8 cellular contexts compared by ENCODE assay signal in the genomic region with DNA sequence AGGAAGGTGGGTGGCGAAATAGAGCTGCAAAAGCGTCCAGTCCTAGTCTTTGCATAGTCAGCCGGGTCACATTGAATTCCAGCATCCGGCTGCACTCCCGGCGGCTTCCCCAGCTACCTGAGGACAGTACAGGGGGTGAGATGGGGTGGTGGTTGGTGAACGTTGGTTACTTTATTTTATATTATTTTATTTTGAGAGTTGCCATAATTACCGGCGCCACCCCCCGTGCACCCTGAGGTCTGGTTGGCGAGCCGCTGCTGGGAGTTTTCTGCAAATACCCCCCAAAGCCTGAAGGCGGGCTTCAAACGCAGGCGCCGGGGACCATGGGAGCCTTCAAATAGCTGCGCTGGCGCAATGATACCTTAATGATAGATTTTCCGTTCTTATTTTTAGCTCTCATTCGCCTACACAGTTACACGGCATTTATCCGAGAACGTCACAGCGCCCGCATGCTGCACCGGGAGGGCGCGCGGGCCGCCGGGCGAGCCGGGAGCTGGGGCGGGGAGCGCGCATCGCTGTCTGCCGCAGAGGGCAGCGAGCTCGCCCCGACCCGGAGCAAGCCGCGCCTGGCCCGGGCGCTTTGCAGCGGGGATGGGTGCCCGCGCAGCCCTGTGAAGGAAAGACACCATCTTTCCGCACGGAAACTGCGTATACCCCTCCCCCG. TPM values are rescaled to one million over a fixed set of nuclear protein-coding genes. Genes with fewer than 3 reads are reported as not detected.
DNase-seq lines count a peak whose midpoint lies in the region; ATAC-seq and TF ChIP-seq lines count a peak whose summit lies in the region.

No MANE protein-coding gene starts in this region.

- TF ChIP-seq CTCF in BE2C (IDR thresholded peaks at IDR 0.05; ENCODE audit: low read depth, low read length) (no peak), mucosa of descending colon (IDR thresholded peaks at IDR 0.05) (no peak)

- H3K27me3 ChIP-seq in BE2C (peaks cover 88% of the 10 kb centered on the region), HUES6 (ENCODE audit: control insufficient read depth, insufficient read depth, low read length) (peaks cover 98% of the 10 kb centered on the region)

- intact Hi-C loops in mucosa of descending colon (cut with DNase I, micrococcal nuclease) = no loop called here

- H3K4me3 ChIP-seq in BE2C (ENCODE audit: low read depth, low read length) = peak overlapping the region; percentile 38
- H3K4me3 ChIP-seq in HUES6 (ENCODE audit: low read depth, low read length) = peak overlapping the region; percentile 54
- H3K4me3 ChIP-seq in mucosa of descending colon = no peak overlapping the region

- no peaks in the 10 kb centered on the region for H3K36me3 ChIP-seq in BE2C
- no peaks in the 10 kb centered on the region for H3K36me3 ChIP-seq in HUES6 (ENCODE audit: control insufficient read depth, insufficient read depth, low read length)
- H3K36me3 ChIP-seq in mucosa of descending colon (ENCODE audit: low read depth) = no peaks in the 10 kb centered on the region

- no peaks in the 10 kb centered on the region for H3K9me3 ChIP-seq in BE2C
- H3K9me3 ChIP-seq in HUES6 (ENCODE audit: control insufficient read depth, insufficient read depth, low read depth, low read length) = no peaks in the 10 kb centered on the region
- H3K9me3 ChIP-seq in mucosa of descending colon = no peaks in the 10 kb centered on the region

- no peaks in the 10 kb centered on the region for H3K4me1 ChIP-seq in BE2C
- no peaks in the 10 kb centered on the region for H3K4me1 ChIP-seq in HUES6 (ENCODE audit: control insufficient read depth, insufficient read depth, low read length)
- H3K4me1 ChIP-seq in mucosa of descending colon (ENCODE audit: low read depth) = peaks cover 2% of the 10 kb centered on the region

- no peak overlapping the region for H3K9ac ChIP-seq in HUES6 (ENCODE audit: low read length)

- ATAC-seq in mucosa of descending colon (peak; percentile 34), HG02981 (IDR thresholded peaks at IDR 0.05; ENCODE audit: unreplicated experiment) (no peak), GM21786 (IDR thresholded peaks at IDR 0.05; ENCODE audit: unreplicated experiment) (no peak), GM18517 (IDR thresholded peaks at IDR 0.05; ENCODE audit: unreplicated experiment) (no peak)

- DNase-seq in BE2C = peak; percentile 61
- peak in 32 of 58 donors; percentile 19 to 82 (median 52) for DNase-seq in anterior cingulate cortex (lab: John Stamatoyannopoulos, UW)
- DNase-seq in mucosa of descending colon = no peak
- no peak for DNase-seq in effector CD4-positive, alpha-beta T cell

- no peak overlapping the region for H3K27ac ChIP-seq in HUES6 (ENCODE audit: low read depth, low read length)

RNA-seq across cellular contexts. Expression of a gene that starts 0.8 kb away (rescaled TPM):
- 0.15 TPM for polyA plus RNA-seq in BE2C (2012; ENCODE audit: insufficient read depth, insufficient read length, low read depth)
- under 1 TPM in 2 of 3 donors, not detected in 1; 0.22 to 0.35 TPM for total RNA-seq in mucosa of descending colon

Comparison
In these comparisons a context has a peak if more than half of its experiments do, and no peak if none do; other contexts are left out.
1. DNase-seq: peak in BE2C (single experiment) and anterior cingulate cortex (32 of 58); none in mucosa of descending colon (0 of 3) and effector CD4-positive, alpha-beta T cell (single experiment).